ENCODE assay signal across 8 cellular contexts in the genomic region with DNA sequence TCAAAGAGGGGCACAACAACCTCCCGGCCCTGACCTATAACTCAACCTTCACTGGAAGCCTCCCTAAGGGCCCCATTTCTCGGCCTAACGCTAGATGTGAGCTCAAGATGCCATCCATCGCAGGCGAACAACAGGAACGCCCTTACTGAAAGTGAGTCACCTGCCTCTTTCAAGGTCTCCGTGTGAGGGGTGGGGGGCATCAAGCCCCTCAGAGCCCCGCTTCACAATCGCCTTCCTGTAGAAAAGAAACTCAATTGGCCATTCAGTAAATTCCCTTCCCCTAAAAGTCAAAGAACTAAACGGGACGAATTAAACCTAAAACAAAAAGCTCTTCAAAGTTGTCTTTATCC. TPM values are rescaled to one million over a fixed set of nuclear protein-coding genes. Genes with fewer than 3 reads are reported as not detected.
DNase-seq lines count a peak whose midpoint lies in the region; ATAC-seq, FAIRE-seq and TF ChIP-seq lines count a peak whose summit lies in the region.

No MANE protein-coding gene starts in this region.

- BruUV-seq in PC-9 (replicated peaks; lab: Mats Ljungman, UMichigan), result TSS peak; percentile 93

- H3K4me3 Mint-ChIP-seq in activated naive CD4-positive, alpha-beta T cell treated with anti-CD3 and anti-CD28 coated beads for 36 hours, result peak overlapping the region; percentile 93
- peak overlapping the region; percentile 94 for H3K4me3 Mint-ChIP-seq in glutamatergic neuron (ENCODE audit: unreplicated experiment)
- peak overlapping the region; percentile 96 for H3K4me3 Mint-ChIP-seq in progenitor cell of endocrine pancreas (ENCODE audit: low read depth)

- peak overlapping the region; percentile 86 for H3K4me3 ChIP-seq in PC-9

- no peaks in the 10 kb centered on the region for H4K20me1 ChIP-seq in PC-9 (ENCODE audit: insufficient read depth)

- H3K36me3 Mint-ChIP-seq in activated naive CD4-positive, alpha-beta T cell treated with anti-CD3 and anti-CD28 coated beads for 36 hours (ENCODE audit: low read depth), result peaks cover 18% of the 10 kb centered on the region
- H3K36me3 Mint-ChIP-seq in glutamatergic neuron (ENCODE audit: unreplicated experiment) (no peaks in the 10 kb centered on the region), progenitor cell of endocrine pancreas (ENCODE audit: insufficient read depth) (peaks cover 11% of the 10 kb centered on the region)

- peaks cover 39% of the 10 kb centered on the region for H3K4me1 Mint-ChIP-seq in activated naive CD4-positive, alpha-beta T cell treated with anti-CD3 and anti-CD28 coated beads for 36 hours (ENCODE audit: low read depth)
- H3K4me1 Mint-ChIP-seq in glutamatergic neuron (ENCODE audit: low read depth, unreplicated experiment) (peaks cover 5% of the 10 kb centered on the region), progenitor cell of endocrine pancreas (ENCODE audit: low read depth) (peaks cover 15% of the 10 kb centered on the region)

- no peaks in the 10 kb centered on the region for H3K9me3 ChIP-seq in PC-9 (ENCODE audit: insufficient read depth, low read depth)

- H2AFZ ChIP-seq in PC-9, result peak overlapping the region; percentile 95

- CTCF ChIA-PET in PC-9 (lab: Charles Lee), result interaction anchor here (0.6 to 1.9 kb wide), 2 partner anchors 48 to 56 kb away, joined by 3 read pairs; no protein-coding TSS in a partner anchor
- CTCF ChIA-PET in activated naive CD4-positive, alpha-beta T cell treated with anti-CD3 and anti-CD28 coated beads for 36 hours (lab: Charles Lee), result interaction anchor here (0.5 to 0.6 kb wide), 2 partner anchors 44 to 53 kb away, joined by 3 read pairs; no protein-coding TSS in a partner anchor

- H3K9me3 Mint-ChIP-seq in activated naive CD4-positive, alpha-beta T cell treated with anti-CD3 and anti-CD28 coated beads for 36 hours, result peaks cover 6% of the 10 kb centered on the region
- peaks cover 10% of the 10 kb centered on the region for H3K9me3 Mint-ChIP-seq in glutamatergic neuron (ENCODE audit: unreplicated experiment)
- peaks cover 13% of the 10 kb centered on the region for H3K9me3 Mint-ChIP-seq in progenitor cell of endocrine pancreas (ENCODE audit: low read depth)

- peak overlapping the region; percentile 82 for H3K27ac ChIP-seq in PC-9

- H3F3A ChIP-seq in PC-9 (ENCODE audit: insufficient read depth, low read depth), result peaks cover 24% of the 10 kb centered on the region

- no peak for TF ChIP-seq CTCF in PC-9 (conservative IDR thresholded peaks at IDR 0.05)
- TF ChIP-seq CTCF in glutamatergic neuron (IDR thresholded peaks at IDR 0.05; ENCODE audit: partially characterized antibody, unreplicated experiment), result no peak
- TF ChIP-seq CTCF in progenitor cell of endocrine pancreas (IDR thresholded peaks at IDR 0.05; ENCODE audit: unreplicated experiment), result no peak

- no peaks in the 10 kb centered on the region for H3K9me2 ChIP-seq in PC-9 (ENCODE audit: insufficient read depth)

- peak overlapping the region; percentile 77 for H3K4me2 ChIP-seq in PC-9

- H3K27me3 ChIP-seq in PC-9 (ENCODE audit: insufficient read depth, low read depth), result no peaks in the 10 kb centered on the region

- POLR2A ChIA-PET in PC-9 (lab: Charles Lee; ENCODE audit: unreplicated experiment), result interaction anchor here (0.5 to 0.6 kb wide), 2 partner anchors 47 to 234 kb away, joined by 8 to 11 read pairs; no protein-coding TSS in a partner anchor

- H3K27ac Mint-ChIP-seq in activated naive CD4-positive, alpha-beta T cell treated with anti-CD3 and anti-CD28 coated beads for 36 hours, result peak overlapping the region; percentile 93
- H3K27ac Mint-ChIP-seq in glutamatergic neuron (ENCODE audit: unreplicated experiment), result peak overlapping the region; percentile 93
- peak overlapping the region; percentile 98 for H3K27ac Mint-ChIP-seq in progenitor cell of endocrine pancreas

- intact Hi-C loops in Right ventricle myocardium superior (cut with DNase I) (no loop called here), Right ventricle myocardium inferior (cut with DNase I) (loop anchor here (5.0 kb wide), 3 partner anchors 46 to 174 kb away; partner anchors contain the start of genes SFPQ, SMIM12 and ZMYM1), PC-9 (cut with micrococcal nuclease; ENCODE audit: unreplicated experiment) (loop anchor here (1.0 to 5.0 kb wide), 3 partner anchors 46 to 161 kb away; partner anchors contain the start of genes SFPQ, TMEM35B and ZMYM1)
- intact Hi-C loops in activated naive CD4-positive, alpha-beta T cell treated with anti-CD3 and anti-CD28 coated beads for 36 hours (cut with micrococcal nuclease), result loop anchor here (1.0 to 5.0 kb wide), 6 partner anchors 46 to 266 kb away; partner anchors contain the start of genes SFPQ, TMEM35B, ZMYM1 and ZMYM4

- H3K27me3 Mint-ChIP-seq in activated naive CD4-positive, alpha-beta T cell treated with anti-CD3 and anti-CD28 coated beads for 36 hours (ENCODE audit: low read depth), result no peaks in the 10 kb centered on the region
- H3K27me3 Mint-ChIP-seq in glutamatergic neuron (ENCODE audit: unreplicated experiment) (peaks cover 5% of the 10 kb centered on the region), progenitor cell of endocrine pancreas (no peaks in the 10 kb centered on the region)

- FAIRE-seq in urothelium cell line (lab: Jason Lieb, UNC), result no peak

- H3K4me1 ChIP-seq in PC-9 (replicated peaks; ENCODE audit: insufficient read depth), result peaks cover 21% of the 10 kb centered on the region

- H3K36me3 ChIP-seq in PC-9 (ENCODE audit: low read depth), result no peaks in the 10 kb centered on the region

- ATAC-seq in Right ventricle myocardium superior (ENCODE audit: poor library complexity), result peak; percentile 37
- no peak for ATAC-seq in Right ventricle myocardium inferior
- no peak for ATAC-seq in HG02973 (IDR thresholded peaks at IDR 0.05; ENCODE audit: unreplicated experiment)

- H3K79me2 ChIP-seq in PC-9 (ENCODE audit: low read depth), result peaks cover 22% of the 10 kb centered on the region

- no peak for DNase-seq in Right ventricle myocardium superior
- DNase-seq in Right ventricle myocardium inferior (ENCODE audit: missing footprints), result no peak
- peak; percentile 32 to 38 for DNase-seq in PC-9
- DNase-seq in activated naive CD4-positive, alpha-beta T cell treated with anti-CD3 and anti-CD28 coated beads for 36 hours, result peak; percentile 64
- DNase-seq in glutamatergic neuron, result peak; percentile 25
- no peak for DNase-seq in progenitor cell of endocrine pancreas (ENCODE audit: low spot score, unreplicated experiment)
- peak; percentile 36 for DNase-seq in urothelium cell line (ENCODE audit: low spot score)

RNA-seq across cellular contexts. Expression of gene ZMYM6, which starts 0.7 kb away (rescaled TPM):
- total RNA-seq in Right ventricle myocardium superior, result 12.3 TPM
- total RNA-seq in Right ventricle myocardium inferior, result 11.6 TPM
- 17.2 and 18.8 TPM in 2 replicates for total RNA-seq in PC-9 (2021)
- 10 to 100 TPM; 18.5 to 19.1 TPM for total RNA-seq in activated naive CD4-positive, alpha-beta T cell treated with anti-CD3 and anti-CD28 coated beads for 36 hours
- 25.1 TPM for total RNA-seq in glutamatergic neuron (ENCODE audit: unreplicated experiment)
- 27.3 and 30.1 TPM in 2 replicates for total RNA-seq in progenitor cell of endocrine pancreas

RNA-seq across cellular contexts. Expression of gene TMEM35B, which starts 45.9 kb away (rescaled TPM):
- 9.0 TPM for total RNA-seq in Right ventricle myocardium superior
- total RNA-seq in Right ventricle myocardium inferior, result 10.2 TPM
- total RNA-seq in PC-9 (2021), result 39.8 and 41.7 TPM in 2 replicates
- total RNA-seq in activated naive CD4-positive, alpha-beta T cell treated with anti-CD3 and anti-CD28 coated beads for 36 hours, result 10 to 100 TPM; 18.2 to 19.9 TPM
- total RNA-seq in glutamatergic neuron (ENCODE audit: unreplicated experiment), result not detected
- total RNA-seq in progenitor cell of endocrine pancreas, result 8.8 and 10.0 TPM in 2 replicates

RNA-seq across cellular contexts. Expression of gene ZMYM1, which starts 48.1 kb away (rescaled TPM):
- total RNA-seq in Right ventricle myocardium superior (5.4 TPM), Right ventricle myocardium inferior (4.5 TPM), PC-9 (2021) (31.9 and 49.7 TPM in 2 replicates), glutamatergic neuron (ENCODE audit: unreplicated experiment) (12.1 TPM), progenitor cell of endocrine pancreas (29.2 and 34.1 TPM in 2 replicates)
- 1 to 10 TPM; 7.3 to 7.9 TPM for total RNA-seq in activated naive CD4-positive, alpha-beta T cell treated with anti-CD3 and anti-CD28 coated beads for 36 hours

Comparison
In these comparisons a context has a peak if more than half of its experiments do, and no peak if none do; other contexts are left out.
1. DNase-seq: peak in PC-9 (2 of 2), activated naive CD4-positive, alpha-beta T cell treated with anti-CD3 and anti-CD28 coated beads for 36 hours (single experiment), glutamatergic neuron (single experiment) and urothelium cell line (single experiment); none in Right ventricle myocardium superior (single experiment), Right ventricle myocardium inferior (single experiment) and progenitor cell of endocrine pancreas (single experiment).
2. Peak in every context shown above with its lines, with median percentiles within 50 percentile points of each other: H3K27ac Mint-ChIP-seq and H3K4me3 Mint-ChIP-seq.